In the genomic region with DNA sequence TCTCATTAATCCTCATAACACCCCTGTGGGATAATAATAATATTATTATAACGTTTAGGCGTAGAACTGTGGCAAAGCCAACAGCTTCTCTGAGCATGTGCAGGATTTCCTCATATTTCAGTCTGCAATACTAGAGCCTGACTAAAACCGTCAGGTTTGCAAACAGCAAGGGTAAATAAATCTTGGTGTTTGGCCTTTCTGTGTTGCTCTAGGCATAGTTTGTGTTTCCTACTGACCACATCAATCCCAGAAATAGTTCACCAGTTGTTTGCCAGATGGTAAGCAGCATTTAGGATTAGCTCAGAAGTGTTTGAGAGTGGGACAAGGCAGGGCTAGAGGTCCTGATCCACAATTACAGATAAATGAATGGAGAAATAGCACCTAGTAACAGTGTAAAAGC, we compare ENCODE assay signal across 24 cellular contexts. TPM values are rescaled to one million over a fixed set of nuclear protein-coding genes. Genes with fewer than 3 reads are reported as not detected.
DNase-seq lines count a peak whose midpoint lies in the region; ATAC-seq, FAIRE-seq and TF ChIP-seq lines count a peak whose summit lies in the region.
"Had no signal": no experiment of that assay in that cellular context is flagged by ENCODE, and none has a peak within 500 bp of the region (broad histone marks: within the 10 kb centered on the region; RNA-seq: fewer than 3 reads in every experiment).

No MANE protein-coding gene starts in this region.

- no TSS peak for BruUV-seq in HepG2 (replicated peaks; lab: Mats Ljungman, UMichigan)

- H3K9ac ChIP-seq in HepG2 (ENCODE audit: insufficient read depth, low read depth, low read length) = no peak overlapping the region
- H3K9ac ChIP-seq: BLaER1, GM23248, neural progenitor cell, parathyroid adenoma had no signal

- H2AFZ ChIP-seq in HepG2 (ENCODE audit: low read length) = no peak overlapping the region
- H2AFZ ChIP-seq: GM23248, neural progenitor cell, parathyroid adenoma had no signal

- H3K27ac ChIP-seq in HepG2 (ENCODE audit: extremely low read length, insufficient read depth, low read length) = no peak overlapping the region
- H3K27ac ChIP-seq in right lobe of liver = no peak overlapping the region
- H3K27ac ChIP-seq in VCaP = peak overlapping the region; percentile 10; the same call in 1 of the 2 replicates
- H3K27ac ChIP-seq: BLaER1, esophagus squamous epithelium, gastroesophageal sphincter, GM23248, neural progenitor cell, parathyroid adenoma, spleen, transverse colon had no signal

- no peak for TF ChIP-seq RAD21 in HepG2 (CRISPR knock-in tag; IDR thresholded peaks at IDR 0.05)

- CTCF ChIA-PET in HepG2 (lab: Yijun Ruan, JAX; ENCODE audit: low intra/inter-chr PET ratio, low total read pairs) = no interaction called here

- H3K4me1 ChIP-seq in HepG2 (ENCODE audit: insufficient read depth, low read length) = no peaks in the 10 kb centered on the region
- peaks cover 0 to 11% (median 2%) of the 10 kb centered on the region in 4 donors for H3K4me1 ChIP-seq in right lobe of liver
- H3K4me1 ChIP-seq: Caco-2, neural progenitor cell, parathyroid adenoma had no signal

- H4K20me1 ChIP-seq in HepG2 (ENCODE audit: insufficient read depth, low read length) = no peaks in the 10 kb centered on the region

- TF ChIP-seq EP300 in HepG2 (IDR thresholded peaks at IDR 0.05; ENCODE audit: low read depth in 2 of 2, low read length in 2 of 2) (no peak), HepG2 (CRISPR knock-in tag; IDR thresholded peaks at IDR 0.05; ENCODE audit: borderline replicate concordance) (no peak)

- TF ChIP-seq CTCF in HepG2 (CRISPR knock-in tag; IDR thresholded peaks at IDR 0.05) (no peak), right lobe of liver (IDR thresholded peaks at IDR 0.05) (no peak), VCaP (conservative IDR thresholded peaks at IDR 0.05) (no peak)

- POLR2A ChIA-PET in HepG2 (lab: Yijun Ruan, JAX) = no interaction called here

- intact Hi-C loops in HepG2 (cut with micrococcal nuclease; ENCODE audit: unreplicated experiment) (no loop called here), right lobe of liver (cut with DNase I) (no loop called here)

- ATAC-seq in HepG2 (no peak), right lobe of liver (no peak), HG02678 (IDR thresholded peaks at IDR 0.05; ENCODE audit: unreplicated experiment) (no peak)
- ATAC-seq: activated CD8-positive, alpha-beta memory T cell treated with anti-CD3 and anti-CD28 coated beads, Interleukin-2, amount 10 ng/mL, durations not matched to agents 7 days and 5 days; gastroesophageal sphincter; left cardiac atrium had no signal

- TF ChIP-seq POLR2A in HepG2 (IDR thresholded peaks at IDR 0.05; ENCODE audit: insufficient read depth in 1 of 2, low read depth in 2 of 2, low read length in 2 of 2) = no peak
- TF ChIP-seq POLR2A in right lobe of liver (IDR thresholded peaks at IDR 0.05) = no peak

- FAIRE-seq in HepG2 (lab: Jason Lieb, UNC) = no peak
- FAIRE-seq: endometrium had no signal

- H3K36me3 ChIP-seq in HepG2 (replicated peaks in 1 of 2; ENCODE audit: control insufficient read depth in 1 of 2, insufficient read depth in 2 of 2, low read length in 2 of 2) (no peaks in the 10 kb centered on the region), right lobe of liver (no peaks in the 10 kb centered on the region)
- H3K36me3 ChIP-seq: BLaER1, esophagus squamous epithelium, gastroesophageal sphincter, neural progenitor cell, spleen, transverse colon had no signal

- H3K79me2 ChIP-seq in HepG2 (ENCODE audit: insufficient read depth, low read length) = no peaks in the 10 kb centered on the region
- H3K79me2 ChIP-seq: parathyroid adenoma had no signal

- in situ Hi-C loops in HepG2 (cut with HindIII; ENCODE audit: extremely low pct_ligation_motif_present, low pct_unique_long_range_greater_than_20kb) = no loop called here

- DNase-seq in HepG2 (ENCODE audit: low spot score) = peak; percentile 12
- DNase-seq in right lobe of liver = no peak
- peak; percentile 7 for DNase-seq in NCI-H345 treated with DMSO at 0.1 percent for 48 hours (lab: John Stamatoyannopoulos, UW; ENCODE audit: unreplicated experiment)
- DNase-seq in amygdala (lab: John Stamatoyannopoulos, UW) = no peak
- no peak for DNase-seq in dedifferentiated amniotic fluid mesenchymal stem cell (ENCODE audit: extremely low spot score)
- DNase-seq: activated CD4-positive, alpha-beta T cell treated with anti-CD3 and anti-CD28 coated beads, Interleukin-2, amount 10 ng/mL, durations not matched to agents 7 days and 5 days; activated CD8-positive, alpha-beta memory T cell treated with anti-CD3 and anti-CD28 coated beads, Interleukin-2, amount 10 ng/mL, durations not matched to agents 7 days and 5 days; activated T-cell treated with anti-CD3 and anti-CD28 coated beads, Interleukin-2, amount 50 U/mL, for 48 hours; Caco-2; dermis blood vessel endothelial cell; esophagus squamous epithelium; GM23248; hippocampal formation; left cardiac atrium; NCI-H2029 treated with DMSO at 0.1 percent for 48 hours; spleen; transverse colon had no signal

- no peak overlapping the region for H3K4me3 ChIP-seq in HepG2 (replicated peaks in 1 of 3; ENCODE audit: insufficient read depth in 1 of 3, low read depth in 2 of 3, low read length in 3 of 3)
- H3K4me3 ChIP-seq in right lobe of liver = no peak overlapping the region
- H3K4me3 ChIP-seq: BLaER1, esophagus squamous epithelium, gastroesophageal sphincter, GM23248, neural progenitor cell, spleen, transverse colon had no signal

- 7% methylated on average over 3 of the region's 3 CpGs for WGBS in HepG2 (ENCODE audit: low lambda C conversion rate)
- 59% methylated on average over 3 of the region's 3 CpGs for WGBS in right lobe of liver (ENCODE audit: insufficient coverage, low coverage, low lambda C conversion rate, missing lambda C conversion rate)

- H3K9me3 ChIP-seq in HepG2 (ENCODE audit: low read length) (no peaks in the 10 kb centered on the region), right lobe of liver (no peaks in the 10 kb centered on the region)
- H3K9me3 ChIP-seq: BLaER1, Caco-2, esophagus squamous epithelium, gastroesophageal sphincter, spleen, transverse colon had no signal

- H3K4me2 ChIP-seq in HepG2 (ENCODE audit: low read depth, low read length) = no peak overlapping the region
- H3K4me2 ChIP-seq: BLaER1, neural progenitor cell had no signal

- H3K27me3 ChIP-seq in HepG2 (ENCODE audit: control insufficient read depth in 1 of 2, insufficient read depth in 2 of 2, low read length in 2 of 2) (peaks cover 0 to 11% of the 10 kb centered on the region in 2 experiments; a peak in 3 of 5 replicates), right lobe of liver (peaks cover 0 to 19% of the 10 kb centered on the region in 2 donors)

TF ChIP-seq in HepG2, 621 proteins besides CTCF, POLR2A, EP300 and RAD21:
- TF ChIP-seq ZNF781 (CRISPR knock-in tag; IDR thresholded peaks at IDR 0.05; ENCODE audit: borderline replicate concordance, not compliant biosample characterization) = no peak
- no peak for TF ChIP-seq SUZ12 (IDR thresholded peaks at IDR 0.05; ENCODE audit: low read depth, low read length)
- TF ChIP-seq, protein P1, sequence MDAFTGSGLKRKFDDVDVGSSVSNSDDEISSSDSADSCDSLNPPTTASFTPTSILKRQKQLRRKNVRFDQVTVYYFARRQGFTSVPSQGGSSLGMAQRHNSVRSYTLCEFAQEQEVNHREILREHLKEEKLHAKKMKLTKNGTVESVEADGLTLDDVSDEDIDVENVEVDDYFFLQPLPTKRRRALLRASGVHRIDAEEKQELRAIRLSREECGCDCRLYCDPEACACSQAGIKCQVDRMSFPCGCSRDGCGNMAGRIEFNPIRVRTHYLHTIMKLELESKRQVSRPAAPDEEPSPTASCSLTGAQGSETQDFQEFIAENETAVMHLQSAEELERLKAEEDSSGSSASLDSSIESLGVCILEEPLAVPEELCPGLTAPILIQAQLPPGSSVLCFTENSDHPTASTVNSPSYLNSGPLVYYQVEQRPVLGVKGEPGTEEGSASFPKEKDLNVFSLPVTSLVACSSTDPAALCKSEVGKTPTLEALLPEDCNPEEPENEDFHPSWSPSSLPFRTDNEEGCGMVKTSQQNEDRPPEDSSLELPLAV (CRISPR knock-in tag; conservative IDR thresholded peaks at IDR 0.05; ENCODE audit: low read depth) = no peak
- no peak for TF ChIP-seq MAFG (CRISPR knock-in tag; IDR thresholded peaks at IDR 0.05)
- no peak for TF ChIP-seq TBL1XR1 (IDR thresholded peaks at IDR 0.05; ENCODE audit: borderline replicate concordance, low read length, partially characterized antibody)

RNA-seq across cellular contexts. Expression of a gene that starts 2.8 kb away (rescaled TPM):
- total RNA-seq in HepG2 (2016; rRNA removed; fragmentation: Illumina TruSeq; extraction: Trizol) = not detected in 2 replicates
- total RNA-seq in HepG2 (2016; cell fraction: cytosol; rRNA removed; fragmentation: Illumina TruSeq; extraction: Trizol; ENCODE audit: low read depth) = not detected in 2 replicates
- not detected in 2 replicates for total RNA-seq in HepG2 (2016; cell fraction: insoluble cytoplasmic fraction; rRNA removed; fragmentation: Illumina TruSeq; extraction: Trizol)
- total RNA-seq in HepG2 (2016; cell fraction: membrane; rRNA removed; fragmentation: Illumina TruSeq; extraction: Trizol) = not detected in 2 replicates
- total RNA-seq in HepG2 (2016; cell fraction: nucleus; rRNA removed; fragmentation: Illumina TruSeq; extraction: Trizol) = not detected in 2 replicates
- not detected in 2 replicates for polyA plus RNA-seq in HepG2 (2011; rRNA removed)
- not detected in 2 replicates for polyA plus RNA-seq in HepG2 (2011; cell fraction: cytosol; rRNA removed)
- polyA plus RNA-seq in HepG2 (2011; cell fraction: nucleus; rRNA removed) = not detected in 2 replicates
- polyA plus RNA-seq in HepG2 (2012) = not detected in 2 replicates
- polyA plus RNA-seq in HepG2 (2016; cell fraction: cytosol; fragmentation: Illumina TruSeq; extraction: Trizol; ENCODE audit: low read depth) = not detected in 2 replicates
- not detected in 2 replicates for polyA plus RNA-seq in HepG2 (2016; cell fraction: insoluble cytoplasmic fraction; fragmentation: Illumina TruSeq; extraction: Trizol; ENCODE audit: low read depth)
- not detected in 2 replicates for polyA plus RNA-seq in HepG2 (2016; cell fraction: membrane; fragmentation: Illumina TruSeq; extraction: Trizol; ENCODE audit: low read depth)
- polyA plus RNA-seq in HepG2 (2016; cell fraction: nucleus; fragmentation: Illumina TruSeq; extraction: Trizol; ENCODE audit: insufficient read depth, low read depth) = not detected in 2 replicates
- polyA minus RNA-seq in HepG2 (2011; rRNA and poly(A)+ RNA removed; ENCODE audit: low replicate concordance) = not detected in 2 replicates
- not detected in 2 replicates for polyA minus RNA-seq in HepG2 (2011; cell fraction: cytosol; rRNA and poly(A)+ RNA removed)
- not detected in 2 replicates for polyA minus RNA-seq in HepG2 (2011; cell fraction: nucleus; rRNA and poly(A)+ RNA removed)
- total RNA-seq in right lobe of liver = 1 to 10 TPM in 1 of 6 experiments, under 1 TPM in 5; 0.09 to 1.2 (median 0.45) TPM
- total RNA-seq: Caco-2, dermis blood vessel endothelial cell, GM23248 had no signal
- polyA plus RNA-seq: GM23248 had no signal

Comparison
In these comparisons a context has a peak if more than half of its experiments do, and no peak if none do; other contexts are left out.
1. DNase-seq: peak in HepG2 (single experiment) and NCI-H345 treated with DMSO at 0.1 percent for 48 hours (single experiment); none in right lobe of liver (0 of 3), amygdala (0 of 56) and dedifferentiated amniotic fluid mesenchymal stem cell (single experiment).